Comparison of ENCODE assay signal across 1 cellular context in genomic region chr3:146503459-146504202, GRCh38.
TF ChIP-seq lines count a peak whose summit lies in the region.

No MANE protein-coding gene starts in this region.

TF ChIP-seq in K562, 482 proteins besides CTCF, POLR2A, EP300 and RAD21 (continues in another document):
- no peak for TF ChIP-seq SNIP1 (IDR thresholded peaks at IDR 0.05; ENCODE audit: low read depth)
- TF ChIP-seq CHAMP1 (IDR thresholded peaks at IDR 0.05) = 0 out of 2 replicates have a peak, but pooled peaks have one; percentile 48
- TF ChIP-seq CHD1 (IDR thresholded peaks at IDR 0.05; ENCODE audit: low read length) = no peak
- peak; percentile 63; the same call in 1 of the 2 replicates for TF ChIP-seq JUND (IDR thresholded peaks at IDR 0.05; ENCODE audit: borderline replicate concordance, low read depth, low read length)
- TF ChIP-seq JUND (tag; IDR thresholded peaks at IDR 0.05; ENCODE audit: borderline replicate concordance, low read depth, low read length) = peak; percentile 58; the same call in 2 of the 3 replicates
- TF ChIP-seq MYNN (IDR thresholded peaks at IDR 0.05) = no peak
- no peak for TF ChIP-seq MYNN (CRISPR knock-in tag; IDR thresholded peaks at IDR 0.05)
- TF ChIP-seq ZSCAN32 (CRISPR knock-in tag; IDR thresholded peaks at IDR 0.05) = no peak
- no peak for TF ChIP-seq E4F1 (CRISPR knock-in tag; IDR thresholded peaks at IDR 0.05; ENCODE audit: borderline replicate concordance)
- no peak for TF ChIP-seq ZNF583 (CRISPR knock-in tag; IDR thresholded peaks at IDR 0.05)
- no peak for TF ChIP-seq ZNF551 (CRISPR knock-in tag; IDR thresholded peaks at IDR 0.05)
- TF ChIP-seq PHTF2 (CRISPR knock-in tag; IDR thresholded peaks at IDR 0.05) = no peak
- no peak for TF ChIP-seq ZNF175 (CRISPR knock-in tag; IDR thresholded peaks at IDR 0.05; ENCODE audit: low read depth)
- no peak for TF ChIP-seq HES1 (IDR thresholded peaks at IDR 0.05; ENCODE audit: low read depth)
- no peak for TF ChIP-seq MBD1 (CRISPR knock-in tag; IDR thresholded peaks at IDR 0.05)
- no peak for TF ChIP-seq DMBX1 (CRISPR knock-in tag; IDR thresholded peaks at IDR 0.05; ENCODE audit: borderline replicate concordance)
- TF ChIP-seq TOE1 (IDR thresholded peaks at IDR 0.05; ENCODE audit: borderline replicate concordance) = no peak
- no peak for TF ChIP-seq TOE1 (CRISPR knock-in tag; IDR thresholded peaks at IDR 0.05; ENCODE audit: borderline replicate concordance, low read depth)
- no peak for TF ChIP-seq BRD9 (IDR thresholded peaks at IDR 0.05; ENCODE audit: low read depth, partially characterized antibody)
- no peak for TF ChIP-seq CAMTA2 (CRISPR knock-in tag; conservative IDR thresholded peaks at IDR 0.05)
- TF ChIP-seq RHOXF2B (CRISPR knock-in tag; conservative IDR thresholded peaks at IDR 0.05) = no peak
- TF ChIP-seq HMG20A (CRISPR knock-in tag; conservative IDR thresholded peaks at IDR 0.05) = no peak
- no peak for TF ChIP-seq ZNF586 (CRISPR knock-in tag; conservative IDR thresholded peaks at IDR 0.05)
- no peak for TF ChIP-seq ZNF197 (CRISPR knock-in tag; IDR thresholded peaks at IDR 0.05; ENCODE audit: low read depth)
- TF ChIP-seq ARID1B (IDR thresholded peaks at IDR 0.05) = no peak
- no peak for TF ChIP-seq ZNF398 (CRISPR knock-in tag; IDR thresholded peaks at IDR 0.05)
- TF ChIP-seq SREBF2 (CRISPR knock-in tag; IDR thresholded peaks at IDR 0.05) = no peak
- no peak for TF ChIP-seq CTBP1 (IDR thresholded peaks at IDR 0.05; ENCODE audit: borderline replicate concordance)
- TF ChIP-seq GTF2B (IDR thresholded peaks at IDR 0.05; ENCODE audit: extremely low read depth, insufficient read length) = no peak
- TF ChIP-seq ZNF318 (IDR thresholded peaks at IDR 0.05; ENCODE audit: borderline replicate concordance in 1 of 2, low read depth in 1 of 2) = no peak
- no peak for TF ChIP-seq ERF (CRISPR knock-in tag; IDR thresholded peaks at IDR 0.05)
- TF ChIP-seq ZBTB49 (CRISPR knock-in tag; IDR thresholded peaks at IDR 0.05; ENCODE audit: borderline replicate concordance) = no peak
- TF ChIP-seq FOXP1 (CRISPR knock-in tag; IDR thresholded peaks at IDR 0.05) = no peak
- 0 out of 2 replicates have a peak, but pooled peaks have one; percentile 10 for TF ChIP-seq MAFK (IDR thresholded peaks at IDR 0.05; ENCODE audit: low read length)
- TF ChIP-seq ZNF507 (tag; conservative IDR thresholded peaks at IDR 0.05) = no peak
- no peak for TF ChIP-seq CBX3 (IDR thresholded peaks at IDR 0.05; ENCODE audit: borderline replicate concordance in 1 of 2, low read length in 2 of 2)
- no peak for TF ChIP-seq KDM2B (CRISPR knock-in tag; IDR thresholded peaks at IDR 0.05)
- no peak for TF ChIP-seq RBM25 (IDR thresholded peaks at IDR 0.05; ENCODE audit: low read depth, low read length, severe bottlenecking)
- TF ChIP-seq KAT2B (IDR thresholded peaks at IDR 0.05; ENCODE audit: low read depth, low read length) = no peak
- TF ChIP-seq TAF15 (IDR thresholded peaks at IDR 0.05; ENCODE audit: low read depth, low read length) = no peak
